ENCODE assay signal across 22 cellular contexts in genomic region chr20:22773326-22773725, GRCh38.
"Had no signal": no experiment of that assay in that cellular context is flagged by ENCODE, and none has a peak within 500 bp of the region (broad histone marks: within the 10 kb centered on the region; RNA-seq: fewer than 3 reads in every experiment).

No MANE protein-coding gene starts in this region.

- H3K27me3 Mint-ChIP-seq: central memory CD8-positive, alpha-beta T cell had no signal

- DNase-seq: activated CD4-positive, alpha-beta T cell treated with anti-CD3 and anti-CD28 coated beads for 36 hours; activated CD4-positive, alpha-beta T cell treated with anti-CD3 and anti-CD28 coated beads, Interleukin-2, amount 50 U/mL, for 48 hours; activated CD8-positive, alpha-beta memory T cell treated with anti-CD3 and anti-CD28 coated beads, Interleukin-2, amount 50 U/mL, for 48 hours; activated naive CD4-positive, alpha-beta T cell treated with Interleukin-2 at 50 U/mL for 16 hours; activated naive CD8-positive, alpha-beta T cell treated with anti-CD3 and anti-CD28 coated beads for 36 hours; activated T-cell treated with anti-CD3 and anti-CD28 coated beads, Interleukin-2, amount 50 U/mL, for 48 hours; colonic mucosa; foreskin fibroblast; immature natural killer cell; mesenchymal stem cell; naive B cell; nucleus accumbens; right lobe of liver; stimulated activated CD4-positive, alpha-beta T cell treated with anti-CD3 and anti-CD28 coated beads, Interleukin-2, amount 100 ng/mL, for 24 hours; stimulated activated naive CD8-positive, alpha-beta T cell treated with anti-CD3 and anti-CD28 coated beads, Interleukin-15, amount 100 ng/mL, for 72 hours; T-helper 9 cell; tibial artery had no signal

- ATAC-seq: activated CD4-positive, alpha-beta T cell treated with anti-CD3 and anti-CD28 coated beads for 36 hours; right lobe of liver; stimulated activated effector memory CD8-positive, alpha-beta T cell treated with anti-CD3 and anti-CD28 coated beads, Interleukin-12 subunit alpha, Interleukin-12 subunit beta, amount 100 ng/mL, for 72 hours; stimulated activated naive CD8-positive, alpha-beta T cell treated with anti-CD3 and anti-CD28 coated beads, Interleukin-15, amount 100 ng/mL, for 72 hours; WTC11 had no signal

- H3K9me3 Mint-ChIP-seq: immature natural killer cell had no signal

- H3K4me1 Mint-ChIP-seq: activated CD4-positive, alpha-beta T cell treated with anti-CD3 and anti-CD28 coated beads for 36 hours; activated naive CD8-positive, alpha-beta T cell treated with anti-CD3 and anti-CD28 coated beads for 36 hours; central memory CD8-positive, alpha-beta T cell; immature natural killer cell; naive B cell; stimulated activated effector memory CD8-positive, alpha-beta T cell treated with anti-CD3 and anti-CD28 coated beads, Interleukin-12 subunit alpha, Interleukin-12 subunit beta, amount 100 ng/mL, for 72 hours; stimulated activated naive CD8-positive, alpha-beta T cell treated with anti-CD3 and anti-CD28 coated beads, Interleukin-15, amount 100 ng/mL, for 72 hours had no signal

- H3K27ac Mint-ChIP-seq: activated CD4-positive, alpha-beta T cell treated with anti-CD3 and anti-CD28 coated beads for 36 hours; activated naive CD8-positive, alpha-beta T cell treated with anti-CD3 and anti-CD28 coated beads for 36 hours; immature natural killer cell; naive B cell; stimulated activated effector memory CD8-positive, alpha-beta T cell treated with anti-CD3 and anti-CD28 coated beads, Interleukin-12 subunit alpha, Interleukin-12 subunit beta, amount 100 ng/mL, for 72 hours; stimulated activated naive CD8-positive, alpha-beta T cell treated with anti-CD3 and anti-CD28 coated beads, Interleukin-15, amount 100 ng/mL, for 72 hours; WTC11 had no signal

- H3K4me3 ChIP-seq: colonic mucosa, right lobe of liver, skin epidermis, tibial artery had no signal

- H3K36me3 Mint-ChIP-seq: activated naive CD8-positive, alpha-beta T cell treated with anti-CD3 and anti-CD28 coated beads for 36 hours; immature natural killer cell; naive B cell; stimulated activated effector memory CD8-positive, alpha-beta T cell treated with anti-CD3 and anti-CD28 coated beads, Interleukin-12 subunit alpha, Interleukin-12 subunit beta, amount 100 ng/mL, for 72 hours; WTC11 had no signal

- FAIRE-seq: astrocyte had no signal

- H3K4me3 Mint-ChIP-seq: activated CD4-positive, alpha-beta T cell treated with anti-CD3 and anti-CD28 coated beads for 36 hours; activated naive CD8-positive, alpha-beta T cell treated with anti-CD3 and anti-CD28 coated beads for 36 hours; central memory CD8-positive, alpha-beta T cell; immature natural killer cell; naive B cell; stimulated activated effector memory CD8-positive, alpha-beta T cell treated with anti-CD3 and anti-CD28 coated beads, Interleukin-12 subunit alpha, Interleukin-12 subunit beta, amount 100 ng/mL, for 72 hours; stimulated activated naive CD8-positive, alpha-beta T cell treated with anti-CD3 and anti-CD28 coated beads, Interleukin-15, amount 100 ng/mL, for 72 hours; WTC11 had no signal
